8 cellular contexts compared by ENCODE assay signal in genomic region chr19:48751835-48752510, GRCh38. TPM values are rescaled to one million over a fixed set of nuclear protein-coding genes. Genes with fewer than 3 reads are reported as not detected.
A peak's percentile ranks its signal among the peaks of the same experiment; 100 is the strongest.
DNase-seq lines count a peak whose midpoint lies in the region; ATAC-seq and TF ChIP-seq lines count a peak whose summit lies in the region.

No MANE protein-coding gene starts in this region.

- DNase-seq in AG04449 (ENCODE audit: low read depth, low spot score) (no peak), HT-29 (ENCODE audit: low spot score) (no peak), NCI-H510A (lab: John Stamatoyannopoulos, UW) (no peak)
- no peak for DNase-seq in central memory CD8-positive, alpha-beta T cell (ENCODE audit: low spot score in 2 of 2)
- DNase-seq in effector CD4-positive, alpha-beta T cell = no peak

- POLR2A ChIA-PET in AG04449 (lab: Yijun Ruan, JAX) = no interaction called here

- no peaks in the 10 kb centered on the region for H3K9me3 Mint-ChIP-seq in central memory CD8-positive, alpha-beta T cell

- H3K9ac ChIP-seq in HUES6 (ENCODE audit: low read length) = peak overlapping the region; percentile 63
- peak overlapping the region; percentile 77 for H3K9ac ChIP-seq in mucosa of stomach (ENCODE audit: low read length)

- H3K27ac ChIP-seq in HUES6 (ENCODE audit: low read depth, low read length) = no peak overlapping the region

- no peaks in the 10 kb centered on the region for H3K9me3 ChIP-seq in HUES6 (ENCODE audit: control insufficient read depth, insufficient read depth, low read depth, low read length)
- H3K9me3 ChIP-seq in mucosa of stomach (ENCODE audit: control insufficient read depth, low read length) = no peaks in the 10 kb centered on the region

- no peak for TF ChIP-seq CTCF in AG04449 (IDR thresholded peaks at IDR 0.05; ENCODE audit: insufficient read depth, low read length, missing control alignments)

- peaks cover 3% of the 10 kb centered on the region for H3K36me3 Mint-ChIP-seq in central memory CD8-positive, alpha-beta T cell (ENCODE audit: insufficient read depth)

- H3K4me1 ChIP-seq in HUES6 (ENCODE audit: control insufficient read depth, insufficient read depth, low read length) (peaks cover 12% of the 10 kb centered on the region; the same call in 1 of the 2 replicates), mucosa of stomach (ENCODE audit: control insufficient read depth, insufficient read depth, low read length) (peaks cover 41% of the 10 kb centered on the region)

- peaks cover 15% of the 10 kb centered on the region for H3K4me1 Mint-ChIP-seq in central memory CD8-positive, alpha-beta T cell

- peaks cover 55% of the 10 kb centered on the region for H3K27me3 Mint-ChIP-seq in central memory CD8-positive, alpha-beta T cell

- H3K4me3 Mint-ChIP-seq in central memory CD8-positive, alpha-beta T cell = peak overlapping the region; percentile 69

- ATAC-seq in central memory CD8-positive, alpha-beta T cell (replicated peaks; ENCODE audit: extremely low read depth, poor library complexity, severe bottlenecking) = peak; percentile 20
- ATAC-seq in GM21825 (IDR thresholded peaks at IDR 0.05; ENCODE audit: unreplicated experiment) = no peak

- peak overlapping the region; percentile 9 for H3K27ac Mint-ChIP-seq in central memory CD8-positive, alpha-beta T cell (ENCODE audit: low read depth)

- peaks cover 20% of the 10 kb centered on the region for H3K36me3 ChIP-seq in HUES6 (ENCODE audit: control insufficient read depth, insufficient read depth, low read length)
- no peaks in the 10 kb centered on the region for H3K36me3 ChIP-seq in mucosa of stomach (ENCODE audit: control insufficient read depth, insufficient read depth, low read length)

- H3K27me3 ChIP-seq in HUES6 (ENCODE audit: control insufficient read depth, insufficient read depth, low read length) (peaks cover 6% of the 10 kb centered on the region; the same call in 1 of the 2 replicates), mucosa of stomach (ENCODE audit: control insufficient read depth, insufficient read depth, low read length) (peaks cover 38% of the 10 kb centered on the region)

- CTCF ChIA-PET in AG04449 (lab: Yijun Ruan, JAX) = interaction anchor here (1.2 kb wide), 1 partner anchor 36 kb away, joined by 3 read pairs; no protein-coding TSS in a partner anchor

- peak overlapping the region; percentile 30 for H3K4me3 ChIP-seq in AG04449 (ENCODE audit: low read depth, low read length)
- H3K4me3 ChIP-seq in HUES6 (ENCODE audit: low read depth, low read length) = peak overlapping the region; percentile 77
- H3K4me3 ChIP-seq in mucosa of stomach (ENCODE audit: low read length) = peak overlapping the region; percentile 47

RNA-seq across cellular contexts. Expression of gene FUT1, which starts 0.5 kb away (rescaled TPM):
- 4.6 and 6.3 TPM in 2 replicates for total RNA-seq in HT-29 (2014; rRNA removed; shearing (Covaris generic))

RNA-seq across cellular contexts. Expression of gene FGF21, which starts 3.4 kb away (rescaled TPM):
- total RNA-seq in HT-29 (2014; rRNA removed; shearing (Covaris generic)) = not detected in 2 replicates

RNA-seq across cellular contexts. Expression of gene IZUMO1, which starts 5.3 kb away (rescaled TPM):
- total RNA-seq in HT-29 (2014; rRNA removed; shearing (Covaris generic)) = 0.05 and 0.58 TPM in 2 replicates

RNA-seq across cellular contexts. Expression of gene RASIP1, which starts 11.6 kb away (rescaled TPM):
- total RNA-seq in HT-29 (2014; rRNA removed; shearing (Covaris generic)) = 0.34 and 0.61 TPM in 2 replicates

RNA-seq across cellular contexts. Expression of gene MAMSTR, which starts 32.4 kb away (rescaled TPM):
- 0.73 and 0.84 TPM in 2 replicates for total RNA-seq in HT-29 (2014; rRNA removed; shearing (Covaris generic))
